ENCODE assay signal across 11 cellular contexts in genomic region chr6:71473908-71474307, GRCh38.
DNase-seq lines count a peak whose midpoint lies in the region; TF ChIP-seq lines count a peak whose summit lies in the region.
"Had no signal": no experiment of that assay in that cellular context is flagged by ENCODE, and none has a peak within 500 bp of the region (broad histone marks: within the 10 kb centered on the region; RNA-seq: fewer than 3 reads in every experiment).

No MANE protein-coding gene starts in this region.

- no peaks in the 10 kb centered on the region for H3K27me3 Mint-ChIP-seq in osteocyte (ENCODE audit: unreplicated experiment)
- H3K27me3 Mint-ChIP-seq in endothelial cell (ENCODE audit: unreplicated experiment) = peaks cover 6% of the 10 kb centered on the region

- no peaks in the 10 kb centered on the region for H3K27me3 ChIP-seq in Karpas-422 (ENCODE audit: low read length)

- no peak overlapping the region for H3K27ac ChIP-seq in Karpas-422 (ENCODE audit: low read length)

- H3K4me1 Mint-ChIP-seq in osteocyte (ENCODE audit: unreplicated experiment) (peaks cover 29% of the 10 kb centered on the region), endothelial cell (ENCODE audit: unreplicated experiment) (peaks cover 22% of the 10 kb centered on the region)

- in situ Hi-C loops in SK-MEL-5 (cut with HindIII; ENCODE audit: low pct_unique_long_range_greater_than_20kb, low sequenced_read_pairs) = no loop called here

- H3K36me3 Mint-ChIP-seq in osteocyte (ENCODE audit: unreplicated experiment) = no peaks in the 10 kb centered on the region
- H3K36me3 Mint-ChIP-seq in endothelial cell (ENCODE audit: low read depth, unreplicated experiment) = no peaks in the 10 kb centered on the region

- H3K4me2 ChIP-seq in Karpas-422 (ENCODE audit: low read depth, low read length, poor library complexity, severe bottlenecking) = no peak overlapping the region

- H3K9me3 ChIP-seq in Karpas-422 (ENCODE audit: low read length) = no peaks in the 10 kb centered on the region

- H3K9me2 ChIP-seq in Karpas-422 (replicated peaks; ENCODE audit: insufficient read depth, low read length) = 0 out of 2 replicates have a peak, but pooled peaks cover under 1% of the 10 kb centered on the region

- H4K20me1 ChIP-seq in Karpas-422 (ENCODE audit: insufficient read depth, low read depth, low read length) = no peaks in the 10 kb centered on the region

- no peaks in the 10 kb centered on the region for H3K4me1 ChIP-seq in Karpas-422 (ENCODE audit: low read length)

- TF ChIP-seq CTCF in fibroblast of the aortic adventitia (IDR thresholded peaks at IDR 0.05; ENCODE audit: insufficient read depth, low read length) (no peak), osteocyte (IDR thresholded peaks at IDR 0.05) (no peak), endothelial cell (IDR thresholded peaks at IDR 0.05; ENCODE audit: unreplicated experiment) (no peak)

- H3K36me3 ChIP-seq in Karpas-422 (ENCODE audit: insufficient read depth, low read length) = no peaks in the 10 kb centered on the region

- H2AFZ ChIP-seq in Karpas-422 (ENCODE audit: low read length) = no peak overlapping the region

- H3K27ac Mint-ChIP-seq in osteocyte (ENCODE audit: unreplicated experiment) = peak overlapping the region; percentile 32
- no peak overlapping the region for H3K27ac Mint-ChIP-seq in endothelial cell (ENCODE audit: unreplicated experiment)
- H3K27ac Mint-ChIP-seq: IgD-negative memory B cell had no signal

- H3K4me3 ChIP-seq in fibroblast of the aortic adventitia (ENCODE audit: low read depth, low read length) (no peak overlapping the region), Karpas-422 (ENCODE audit: low read length) (no peak overlapping the region)

- no peak overlapping the region for H3K9ac ChIP-seq in Karpas-422 (ENCODE audit: low read length)

- peaks cover 5% of the 10 kb centered on the region for H3K9me3 Mint-ChIP-seq in osteocyte (ENCODE audit: unreplicated experiment)
- no peaks in the 10 kb centered on the region for H3K9me3 Mint-ChIP-seq in endothelial cell (ENCODE audit: unreplicated experiment)

- DNase-seq in COLO829 (ENCODE audit: low spot score) = peak; percentile 58
- DNase-seq in SK-MEL-5 (ENCODE audit: low read depth, low spot score) = peak; percentile 82
- peak; percentile 90 for DNase-seq in fibroblast of the aortic adventitia (ENCODE audit: low read depth)
- DNase-seq in osteocyte (ENCODE audit: extremely low spot score, unreplicated experiment) = no peak
- no peak for DNase-seq in CD1c-positive myeloid dendritic cell (ENCODE audit: extremely low spot score)
- no peak for DNase-seq in NCI-H187 (lab: John Stamatoyannopoulos, UW)
- DNase-seq in endothelial cell (ENCODE audit: low spot score) = no peak
- no peak for DNase-seq in Karpas-422
- DNase-seq: activated CD4-positive, alpha-beta T cell treated with anti-CD3 and anti-CD28 coated beads for 48 hours; caudate nucleus had no signal

- no peaks in the 10 kb centered on the region for H3K79me2 ChIP-seq in Karpas-422 (ENCODE audit: low read length)

- H3K4me3 Mint-ChIP-seq in osteocyte (ENCODE audit: unreplicated experiment) = no peak overlapping the region
- no peak overlapping the region for H3K4me3 Mint-ChIP-seq in endothelial cell (ENCODE audit: unreplicated experiment)
- H3K4me3 Mint-ChIP-seq: IgD-negative memory B cell had no signal

Comparison
In these comparisons a context has a peak if more than half of its experiments do, and no peak if none do; other contexts are left out.
1. DNase-seq: peak in COLO829 (single experiment), SK-MEL-5 (single experiment) and fibroblast of the aortic adventitia (single experiment); none in osteocyte (single experiment), CD1c-positive myeloid dendritic cell (single experiment), NCI-H187 (0 of 2), endothelial cell (single experiment) and Karpas-422 (single experiment).